Comparison of ENCODE assay signal across 8 cellular contexts in the genomic region with DNA sequence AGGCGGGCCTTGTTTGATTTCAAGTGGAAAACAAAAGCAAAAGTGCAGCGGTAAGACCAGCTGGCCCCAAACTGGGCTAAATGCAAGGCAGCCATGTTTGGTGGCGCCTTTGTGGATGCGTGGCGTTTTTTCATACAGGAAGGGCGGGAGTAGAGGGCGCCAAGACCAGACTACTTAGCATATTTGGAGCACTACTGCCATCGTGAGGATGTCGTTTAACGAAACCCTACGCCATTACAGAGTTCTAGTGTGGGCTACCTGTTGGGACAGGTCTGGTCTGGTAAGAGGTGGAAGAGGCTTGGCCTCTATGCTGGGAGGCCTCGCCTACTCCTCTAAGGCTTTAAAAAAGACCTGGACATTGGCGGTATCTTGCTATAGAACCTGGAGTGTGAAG.
DNase-seq lines count a peak whose midpoint lies in the region; ATAC-seq and TF ChIP-seq lines count a peak whose summit lies in the region.
"Had no signal": no experiment of that assay in that cellular context is flagged by ENCODE, and none has a peak within 500 bp of the region (broad histone marks: within the 10 kb centered on the region; RNA-seq: fewer than 3 reads in every experiment).

No MANE protein-coding gene starts in this region.

- DNase-seq in Karpas-422 (peak; percentile 95), adipocyte (ENCODE audit: low read depth) (peak; percentile 92), SKM-1 (lab: John Stamatoyannopoulos, UW; ENCODE audit: unreplicated experiment) (no peak), Ammon's horn (ENCODE audit: low spot score) (no peak), osteocyte (ENCODE audit: extremely low spot score, unreplicated experiment) (no peak)
- DNase-seq: lower lobe of right lung had no signal

- TF ChIP-seq CTCF in osteocyte (IDR thresholded peaks at IDR 0.05): no peak

- no peak overlapping the region for H3K27ac ChIP-seq in Karpas-422 (ENCODE audit: low read length)
- no peak overlapping the region for H3K27ac ChIP-seq in muscle layer of colon (ENCODE audit: low read depth, low read length)
- H3K27ac ChIP-seq: lower lobe of right lung had no signal

- H3K9ac ChIP-seq in Karpas-422 (ENCODE audit: low read length) (peak overlapping the region; percentile 65), adipocyte (ENCODE audit: low read length) (peak overlapping the region; percentile 74), muscle layer of colon (ENCODE audit: low read length) (peak overlapping the region; percentile 29)

- H3K27ac Mint-ChIP-seq in osteocyte (ENCODE audit: unreplicated experiment): no peak overlapping the region

- H3K9me3 ChIP-seq in Karpas-422 (ENCODE audit: low read length) (no peaks in the 10 kb centered on the region), adipocyte (ENCODE audit: control insufficient read depth, low read length) (peaks cover 4% of the 10 kb centered on the region), muscle layer of colon (ENCODE audit: low read length) (no peaks in the 10 kb centered on the region)
- H3K9me3 ChIP-seq: lower lobe of right lung had no signal

- ATAC-seq in GM18867 (IDR thresholded peaks at IDR 0.05; ENCODE audit: unreplicated experiment): peak; percentile 77

- H3K27me3 ChIP-seq in Karpas-422 (ENCODE audit: low read length) (no peaks in the 10 kb centered on the region), adipocyte (replicated peaks; ENCODE audit: control insufficient read depth, insufficient read depth, low read length) (peaks cover 5% of the 10 kb centered on the region), muscle layer of colon (ENCODE audit: control insufficient read depth in 1 of 2, insufficient read depth in 2 of 2, low read length in 2 of 2) (peaks cover 0 to 9% of the 10 kb centered on the region in 2 donors)

- H3K36me3 ChIP-seq in Karpas-422 (ENCODE audit: insufficient read depth, low read length) (no peaks in the 10 kb centered on the region), adipocyte (ENCODE audit: control insufficient read depth, insufficient read depth, low read length, severe bottlenecking) (no peaks in the 10 kb centered on the region), muscle layer of colon (ENCODE audit: insufficient read depth, low read length) (no peaks in the 10 kb centered on the region)
- H3K36me3 ChIP-seq: lower lobe of right lung had no signal

- H3K4me1 ChIP-seq in Karpas-422 (ENCODE audit: low read length) (peaks cover 20% of the 10 kb centered on the region), adipocyte (ENCODE audit: control insufficient read depth, insufficient read depth, low read length) (peaks cover 7% of the 10 kb centered on the region), muscle layer of colon (ENCODE audit: insufficient read depth, low read length) (no peaks in the 10 kb centered on the region)
- H3K4me1 ChIP-seq: lower lobe of right lung had no signal

- no peaks in the 10 kb centered on the region for H3K9me2 ChIP-seq in Karpas-422 (replicated peaks; ENCODE audit: insufficient read depth, low read length)

- H3K36me3 Mint-ChIP-seq in osteocyte (ENCODE audit: unreplicated experiment): peaks cover 6% of the 10 kb centered on the region

- peak overlapping the region; percentile 79 for H3K4me2 ChIP-seq in Karpas-422 (ENCODE audit: low read depth, low read length, poor library complexity, severe bottlenecking)

- no peak overlapping the region for H3K4me3 Mint-ChIP-seq in osteocyte (ENCODE audit: unreplicated experiment)

- no peaks in the 10 kb centered on the region for H4K20me1 ChIP-seq in Karpas-422 (ENCODE audit: insufficient read depth, low read depth, low read length)

- H3K27me3 Mint-ChIP-seq in osteocyte (ENCODE audit: unreplicated experiment): no peaks in the 10 kb centered on the region

- H3K4me3 ChIP-seq in Karpas-422 (ENCODE audit: low read length) (peak overlapping the region; percentile 60), adipocyte (ENCODE audit: low read length) (peak overlapping the region; percentile 79), muscle layer of colon (ENCODE audit: low read depth in 1 of 2, low read length in 2 of 2) (peak overlapping the region; percentile 17 to 65)
- H3K4me3 ChIP-seq: lower lobe of right lung had no signal

- no peaks in the 10 kb centered on the region for H3K79me2 ChIP-seq in Karpas-422 (ENCODE audit: low read length)

- no peaks in the 10 kb centered on the region for H3K4me1 Mint-ChIP-seq in osteocyte (ENCODE audit: unreplicated experiment)

- H2AFZ ChIP-seq in Karpas-422 (ENCODE audit: low read length): peak overlapping the region; percentile 66

- H3K9me3 Mint-ChIP-seq in osteocyte (ENCODE audit: unreplicated experiment): no peaks in the 10 kb centered on the region

Comparison
In these comparisons a context has a peak if more than half of its experiments do, and no peak if none do; other contexts are left out.
1. DNase-seq: peak in Karpas-422 (single experiment) and adipocyte (single experiment); none in SKM-1 (single experiment), Ammon's horn (single experiment) and osteocyte (single experiment).
2. Peak in every context shown above with its lines, with median percentiles within 50 percentile points of each other: H3K4me3 ChIP-seq and H3K9ac ChIP-seq.